Comparison of ENCODE assay signal across 15 cellular contexts in the genomic region with DNA sequence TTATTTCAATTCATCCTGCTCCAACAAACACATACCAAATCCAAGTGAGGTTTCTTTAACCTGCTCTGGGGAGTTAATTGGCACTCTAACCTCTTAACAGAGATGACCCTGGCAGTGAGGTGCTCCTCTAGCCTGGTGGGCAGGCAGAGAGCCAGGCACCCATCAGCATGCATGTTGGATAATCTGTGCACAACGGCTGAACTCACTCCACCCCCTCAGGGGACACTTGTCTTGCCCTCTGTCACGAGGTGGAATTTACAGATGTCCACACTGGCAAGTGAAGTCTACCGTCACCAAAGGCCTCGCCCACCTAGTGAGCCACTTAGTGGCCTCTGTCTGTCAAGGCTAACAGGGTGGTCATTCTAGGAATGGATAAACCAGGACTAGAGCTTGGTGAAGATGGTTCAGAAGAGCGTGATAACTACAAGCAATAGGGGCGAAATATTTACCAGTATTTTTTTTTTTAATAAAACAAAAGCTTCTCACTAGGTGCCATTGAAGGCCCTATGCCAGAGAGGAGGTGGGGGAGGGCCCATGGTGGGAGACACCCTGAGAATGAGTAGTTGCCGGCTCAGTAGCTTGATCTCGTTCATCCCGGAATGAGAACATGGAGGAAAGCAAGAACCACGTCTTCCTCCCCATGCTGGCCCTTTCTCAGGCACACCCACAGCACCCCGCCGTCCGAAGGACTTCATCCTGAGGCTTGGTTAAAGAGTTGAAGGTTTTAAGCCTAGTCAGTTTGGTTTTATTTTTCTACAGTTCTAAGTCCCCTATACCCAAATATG. TPM values are rescaled to one million over a fixed set of nuclear protein-coding genes. Genes with fewer than 3 reads are reported as not detected.
DNase-seq lines count a peak whose midpoint lies in the region; ATAC-seq and TF ChIP-seq lines count a peak whose summit lies in the region.
"Had no signal": no experiment of that assay in that cellular context is flagged by ENCODE, and none has a peak within 500 bp of the region (broad histone marks: within the 10 kb centered on the region; RNA-seq: fewer than 3 reads in every experiment).

No MANE protein-coding gene starts in this region.

- H3K27me3 ChIP-seq in mammary epithelial cell (ENCODE audit: insufficient read depth, low read length) = no peaks in the 10 kb centered on the region
- H3K27me3 ChIP-seq in thymus (ENCODE audit: control insufficient read depth, insufficient read depth) = no peaks in the 10 kb centered on the region
- no peaks in the 10 kb centered on the region for H3K27me3 ChIP-seq in vagina
- H3K27me3 ChIP-seq: MG63, upper lobe of left lung had no signal

- no peaks in the 10 kb centered on the region for H3K4me1 Mint-ChIP-seq in MCF 10A (ENCODE audit: insufficient read depth, unreplicated experiment)
- H3K4me1 Mint-ChIP-seq: brain had no signal

- no peak overlapping the region for H3K4me2 ChIP-seq in mammary epithelial cell (ENCODE audit: insufficient read depth, low read depth, low read length)

- H3K4me1 ChIP-seq in mammary epithelial cell (ENCODE audit: insufficient read depth, low read length) (peaks cover 6% of the 10 kb centered on the region), thymus (ENCODE audit: control insufficient read depth, insufficient read depth, low read length) (peaks cover 20% of the 10 kb centered on the region), vagina (peaks cover 7% of the 10 kb centered on the region)
- H3K4me1 ChIP-seq: psoas muscle had no signal

- H3K79me2 ChIP-seq in mammary epithelial cell (ENCODE audit: insufficient read depth, low read length) = peaks cover 3% of the 10 kb centered on the region

- ATAC-seq in left cardiac atrium (peak; percentile 45 to 66), HG03135 (IDR thresholded peaks at IDR 0.05; ENCODE audit: unreplicated experiment) (no peak)

- H3K4me3 ChIP-seq in mammary epithelial cell (replicated peaks in 1 of 3; ENCODE audit: insufficient read depth in 1 of 3, low read depth in 2 of 3, low read length in 3 of 3) = no peak overlapping the region
- no peak overlapping the region for H3K4me3 ChIP-seq in thymus (ENCODE audit: low read length)
- H3K4me3 ChIP-seq in foreskin fibroblast (ENCODE audit: low read depth in 1 of 2, low read length in 2 of 2) = no peak overlapping the region
- H3K4me3 ChIP-seq in vagina = no peak overlapping the region
- H3K4me3 ChIP-seq: MG63, psoas muscle, upper lobe of left lung had no signal

- H3K27me3 Mint-ChIP-seq in MCF 10A (ENCODE audit: insufficient read depth, unreplicated experiment) = no peaks in the 10 kb centered on the region
- H3K27me3 Mint-ChIP-seq: brain had no signal

- dilution Hi-C loops in mammary epithelial cell (cut with HindIII; ENCODE audit: low sequenced_read_pairs) = no loop called here

- in situ Hi-C loops in mammary epithelial cell (cut with MboI; ENCODE audit: low sequenced_read_pairs in 2 of 2) = no loop called here

- 88% methylated on average over 12 of the region's 13 CpGs for WGBS in mammary epithelial cell (ENCODE audit: low coverage, missing lambda C conversion rate)
- WGBS in thymus = 97% methylated on average over 13 of the region's 13 CpGs

- CTCF ChIA-PET in MCF 10A (lab: Yijun Ruan, JAX) (interaction anchor here (0.5 to 0.6 kb wide), 2 partner anchors 9 to 14 kb away, joined by 3 read pairs; no protein-coding TSS in a partner anchor), mammary epithelial cell (lab: Charles Lee; ENCODE audit: low non-redundant PET) (no interaction called here)

- POLR2A ChIA-PET in MCF 10A (lab: Yijun Ruan, JAX) = interaction anchor here (0.7 kb wide), 1 partner anchor 11 kb away, joined by 3 read pairs; no protein-coding TSS in a partner anchor

- H3K4me3 Mint-ChIP-seq in MCF 10A (ENCODE audit: unreplicated experiment) = no peak overlapping the region
- H3K4me3 Mint-ChIP-seq: brain, endodermal cell had no signal

- H3K27ac ChIP-seq in mammary epithelial cell (ENCODE audit: insufficient read depth, low read depth, low read length) = no peak overlapping the region
- peak overlapping the region; percentile 63 for H3K27ac ChIP-seq in VCaP
- H3K27ac ChIP-seq in thymus (ENCODE audit: low read depth) = peak overlapping the region; percentile 40
- no peak overlapping the region for H3K27ac ChIP-seq in vagina

- DNase-seq in MCF 10A (ENCODE audit: unreplicated experiment) (no peak), mammary epithelial cell (no peak), left cardiac atrium (no peak), foreskin fibroblast (no peak), vagina (ENCODE audit: extremely low spot score in 2 of 2) (no peak)
- DNase-seq: endodermal cell, MG63, NCI-H1930, NCI-H69, upper lobe of left lung had no signal

- H3K36me3 ChIP-seq in mammary epithelial cell (ENCODE audit: insufficient read depth, low read length) (peaks cover 53% of the 10 kb centered on the region), thymus (ENCODE audit: control insufficient read depth, insufficient read depth) (peaks cover 54% of the 10 kb centered on the region), vagina (peaks cover 0 to 88% of the 10 kb centered on the region in 2 donors)

- H3K9me3 Mint-ChIP-seq in MCF 10A (ENCODE audit: unreplicated experiment) = no peaks in the 10 kb centered on the region
- H3K9me3 Mint-ChIP-seq: brain, endodermal cell had no signal

- TF ChIP-seq CTCF in MCF 10A (IDR thresholded peaks at IDR 0.05; ENCODE audit: unreplicated experiment) = no peak
- no peak for TF ChIP-seq CTCF in mammary epithelial cell (conservative IDR thresholded peaks at IDR 0.05 in 1 of 2, IDR thresholded peaks at IDR 0.05 in 1 of 2; ENCODE audit: extremely low read depth in 1 of 2, insufficient read depth in 1 of 2, low read depth in 1 of 2, low read length in 2 of 2)
- TF ChIP-seq CTCF in VCaP (conservative IDR thresholded peaks at IDR 0.05) = no peak
- no peak for TF ChIP-seq CTCF in foreskin fibroblast (IDR thresholded peaks at IDR 0.05; ENCODE audit: low read depth, low read length)
- TF ChIP-seq CTCF in vagina (IDR thresholded peaks at IDR 0.05) = no peak

- BruUV-seq in MCF 10A (replicated peaks; lab: Mats Ljungman, UMichigan) = no TSS peak
- no TSS peak for BruUV-seq in mammary epithelial cell (replicated peaks; lab: Mats Ljungman, UMichigan)

- peak overlapping the region; percentile 46 for H3K27ac Mint-ChIP-seq in MCF 10A (ENCODE audit: low read depth, unreplicated experiment)
- H3K27ac Mint-ChIP-seq: endodermal cell had no signal

- no peak overlapping the region for H3K9ac ChIP-seq in mammary epithelial cell (ENCODE audit: insufficient read depth, low read length)

- intact Hi-C loops in MCF 10A (cut with micrococcal nuclease) (no loop called here), mammary epithelial cell (cut with micrococcal nuclease) (no loop called here), left cardiac atrium (cut with DNase I) (no loop called here), vagina (cut with DNase I) (no loop called here)

- peaks cover 78% of the 10 kb centered on the region for H3K36me3 Mint-ChIP-seq in MCF 10A (ENCODE audit: insufficient read depth, unreplicated experiment)

- H4K20me1 ChIP-seq in mammary epithelial cell (ENCODE audit: insufficient read depth, low read length) = no peaks in the 10 kb centered on the region

- H3K9me3 ChIP-seq in mammary epithelial cell (replicated peaks; ENCODE audit: insufficient read depth, low read length) (no peaks in the 10 kb centered on the region), thymus (ENCODE audit: control insufficient read depth) (peaks cover 3% of the 10 kb centered on the region), vagina (no peaks in the 10 kb centered on the region)
- H3K9me3 ChIP-seq: MG63, psoas muscle, upper lobe of left lung had no signal

- no peak overlapping the region for H2AFZ ChIP-seq in mammary epithelial cell (ENCODE audit: low read depth, low read length)

- no peak for TF ChIP-seq POLR2A in vagina (IDR thresholded peaks at IDR 0.05)

RNA-seq across cellular contexts. Expression of gene PLD6, which starts 25.2 kb away (rescaled TPM):
- 5.5 and 9.2 TPM in 2 replicates for total RNA-seq in MCF 10A (2022)
- total RNA-seq in mammary epithelial cell = 1 to 10 TPM; 1.8 to 4.3 TPM
- 1.7 TPM for polyA plus RNA-seq in mammary epithelial cell
- polyA minus RNA-seq in mammary epithelial cell = not detected
- total RNA-seq in left cardiac atrium = 1 to 10 TPM; 5.6 to 5.8 TPM
- polyA plus RNA-seq in thymus = 3.8 TPM
- 0.74 TPM for total RNA-seq in vagina

RNA-seq across cellular contexts. Expression of gene FLCN, which starts 56.0 kb away (rescaled TPM):
- total RNA-seq in MCF 10A (2022) = 25.6 and 49.7 TPM in 2 replicates
- 10 to 100 TPM; 41.7 to 59.0 TPM for total RNA-seq in mammary epithelial cell
- 10.5 TPM for polyA plus RNA-seq in mammary epithelial cell
- polyA minus RNA-seq in mammary epithelial cell = 58.9 TPM
- 10 to 100 TPM; 36.6 to 48.4 TPM for total RNA-seq in left cardiac atrium
- polyA plus RNA-seq in thymus = 14.4 TPM
- 82.0 TPM for total RNA-seq in vagina

Comparison
In these comparisons a context has a peak if more than half of its experiments do, and no peak if none do; other contexts are left out.
1. H3K27ac ChIP-seq: peak in VCaP (single experiment) and thymus (single experiment); none in mammary epithelial cell (single experiment) and vagina (single experiment).